22 cellular contexts compared by ENCODE assay signal in the genomic region with DNA sequence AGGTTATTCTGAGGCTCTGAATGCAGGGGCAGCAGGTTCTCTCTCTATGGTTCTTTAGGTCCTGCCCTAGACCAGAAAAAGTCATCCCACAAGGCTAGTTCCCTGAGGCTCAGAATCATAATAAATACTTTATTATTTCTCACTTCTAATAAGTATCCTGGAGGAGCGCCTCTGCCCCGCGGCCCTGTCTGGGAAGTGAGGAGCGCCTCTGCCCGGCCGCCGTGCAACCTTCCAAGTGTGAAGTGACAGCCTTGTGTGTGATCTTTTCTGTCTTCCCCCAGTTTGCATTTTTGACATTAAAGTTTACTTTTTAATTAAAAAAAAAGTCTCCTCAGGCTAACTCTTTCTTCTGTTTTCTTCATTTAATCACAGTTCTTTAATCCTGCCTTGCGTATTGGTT. TPM values are rescaled to one million over a fixed set of nuclear protein-coding genes. Genes with fewer than 3 reads are reported as not detected.
A peak's percentile ranks its signal among the peaks of the same experiment; 100 is the strongest.
DNase-seq lines count a peak whose midpoint lies in the region; ATAC-seq and TF ChIP-seq lines count a peak whose summit lies in the region.
"Had no signal": no experiment of that assay in that cellular context is flagged by ENCODE, and none has a peak within 500 bp of the region (broad histone marks: within the 10 kb centered on the region; RNA-seq: fewer than 3 reads in every experiment).

No MANE protein-coding gene starts in this region.

- H3K27ac Mint-ChIP-seq in memory B cell = peak overlapping the region; percentile 45
- H3K27ac Mint-ChIP-seq in stimulated activated naive B cell treated with anti-CD40 and anti-IgM and Interleukin-4, amounts not matched to agents 10 μg/mL and 1 μg/mL and 100 μg/mL, for 72 hours = peak overlapping the region; percentile 56
- H3K27ac Mint-ChIP-seq: CD4-positive, alpha-beta T cell had no signal

- H3K27me3 ChIP-seq in right atrium auricular region (no peaks in the 10 kb centered on the region), SU-DHL-6 (ENCODE audit: low read length) (no peaks in the 10 kb centered on the region), upper lobe of right lung (no peaks in the 10 kb centered on the region)
- H3K27me3 ChIP-seq: BE2C; BLaER1 treated with 17β-estradiol and CSF1 and Interleukin-3, amounts not matched to agents 10 nM and 100 nM had no signal

- H3K9me3 ChIP-seq in right atrium auricular region = no peaks in the 10 kb centered on the region
- H3K9me3 ChIP-seq in SU-DHL-6 (ENCODE audit: insufficient read depth, low read length) = no peaks in the 10 kb centered on the region
- no peaks in the 10 kb centered on the region for H3K9me3 ChIP-seq in upper lobe of right lung
- H3K9me3 ChIP-seq: BE2C had no signal

- no peaks in the 10 kb centered on the region for H3K9me3 Mint-ChIP-seq in memory B cell
- H3K9me3 Mint-ChIP-seq in stimulated activated naive B cell treated with anti-CD40 and anti-IgM and Interleukin-4, amounts not matched to agents 10 μg/mL and 1 μg/mL and 100 μg/mL, for 72 hours = peaks cover 0 to 2% of the 10 kb centered on the region in 2 donors
- H3K9me3 Mint-ChIP-seq: CD4-positive, alpha-beta T cell; CD8-positive, alpha-beta memory T cell had no signal

- no peaks in the 10 kb centered on the region for H3K4me1 ChIP-seq in right atrium auricular region
- peaks cover 6% of the 10 kb centered on the region for H3K4me1 ChIP-seq in upper lobe of right lung
- H3K4me1 ChIP-seq: BE2C had no signal

- H3K36me3 ChIP-seq in right atrium auricular region (no peaks in the 10 kb centered on the region), SU-DHL-6 (ENCODE audit: low read length) (peaks cover 53% of the 10 kb centered on the region), upper lobe of right lung (no peaks in the 10 kb centered on the region)
- H3K36me3 ChIP-seq: BE2C; BLaER1 treated with 17β-estradiol and CSF1 and Interleukin-3, amounts not matched to agents 10 nM and 100 nM had no signal

- no peak overlapping the region for H3K4me3 ChIP-seq in right atrium auricular region
- no peak overlapping the region for H3K4me3 ChIP-seq in SU-DHL-6 (ENCODE audit: insufficient read depth, low read length, poor library complexity, severe bottlenecking)
- no peak overlapping the region for H3K4me3 ChIP-seq in upper lobe of right lung
- H3K4me3 ChIP-seq: BLaER1 treated with 17β-estradiol and CSF1 and Interleukin-3, amounts not matched to agents 10 nM and 100 nM; GM12878; GM23248 had no signal

- peaks cover 41% of the 10 kb centered on the region for H3K36me3 Mint-ChIP-seq in memory B cell
- H3K36me3 Mint-ChIP-seq in stimulated activated naive B cell treated with anti-CD40 and anti-IgM and Interleukin-4, amounts not matched to agents 10 μg/mL and 1 μg/mL and 100 μg/mL, for 72 hours = peaks cover 13 to 26% of the 10 kb centered on the region in 2 donors

- H4K20me1 ChIP-seq in SU-DHL-6 (ENCODE audit: low read depth, low read length) = no peaks in the 10 kb centered on the region
- H4K20me1 ChIP-seq: BLaER1 treated with 17β-estradiol and CSF1 and Interleukin-3, amounts not matched to agents 10 nM and 100 nM had no signal

- H3F3A ChIP-seq in SU-DHL-6 (ENCODE audit: insufficient read depth) = peaks cover 39% of the 10 kb centered on the region

- peak; percentile 30 for DNase-seq in Right ventricle myocardium superior
- DNase-seq in right atrium auricular region (ENCODE audit: low spot score) = no peak
- DNase-seq in memory B cell (ENCODE audit: low spot score in 2 of 2) = no peak
- no peak for DNase-seq in stimulated activated naive B cell treated with anti-CD40 and anti-IgM and Interleukin-4, amounts not matched to agents 10 μg/mL and 1 μg/mL and 100 μg/mL, for 72 hours
- DNase-seq in upper lobe of right lung = no peak
- no peak for DNase-seq in NCI-H1417 treated with DMSO at 0.1 percent for 48 hours (lab: John Stamatoyannopoulos, UW)
- DNase-seq in NCI-H2227 (lab: John Stamatoyannopoulos, UW; ENCODE audit: unreplicated experiment) = no peak
- DNase-seq: BE2C; CD4-positive, alpha-beta T cell; CD8-positive, alpha-beta memory T cell; DMS 273 treated with DMSO at 0.1 percent for 48 hours; DMS79; EL; GDM1; GM23248; H7; HCEC 1CT had no signal

- H3K27ac ChIP-seq in right atrium auricular region (no peak overlapping the region), SU-DHL-6 (ENCODE audit: low read depth, low read length) (peak overlapping the region; percentile 19; the same call in 1 of the 2 replicates), upper lobe of right lung (no peak overlapping the region)
- H3K27ac ChIP-seq: 22Rv1, GM23248 had no signal

- H3K9me2 ChIP-seq in SU-DHL-6 (replicated peaks; ENCODE audit: insufficient read depth, low read length) = no peaks in the 10 kb centered on the region

- H3K79me2 ChIP-seq in SU-DHL-6 (ENCODE audit: insufficient read depth, low read length) = peaks cover 27% of the 10 kb centered on the region

- H3K9ac ChIP-seq in SU-DHL-6 (ENCODE audit: low read length) = no peak overlapping the region
- H3K9ac ChIP-seq: BLaER1 treated with 17β-estradiol and CSF1 and Interleukin-3, amounts not matched to agents 10 nM and 100 nM; GM23248 had no signal

- no peak overlapping the region for H3K4me3 Mint-ChIP-seq in memory B cell
- no peak overlapping the region for H3K4me3 Mint-ChIP-seq in stimulated activated naive B cell treated with anti-CD40 and anti-IgM and Interleukin-4, amounts not matched to agents 10 μg/mL and 1 μg/mL and 100 μg/mL, for 72 hours
- H3K4me3 Mint-ChIP-seq: CD14-positive monocyte; CD4-positive, alpha-beta T cell; CD8-positive, alpha-beta memory T cell had no signal

- no peaks in the 10 kb centered on the region for H3K27me3 Mint-ChIP-seq in memory B cell
- H3K27me3 Mint-ChIP-seq in stimulated activated naive B cell treated with anti-CD40 and anti-IgM and Interleukin-4, amounts not matched to agents 10 μg/mL and 1 μg/mL and 100 μg/mL, for 72 hours = no peaks in the 10 kb centered on the region
- H3K27me3 Mint-ChIP-seq: CD4-positive, alpha-beta T cell; CD8-positive, alpha-beta memory T cell had no signal

- intact Hi-C loops in Right ventricle myocardium superior (cut with DNase I) (no loop called here), upper lobe of right lung (cut with DNase I) (no loop called here)

- H3K4me2 ChIP-seq in SU-DHL-6 (ENCODE audit: low read depth, low read length, poor library complexity, severe bottlenecking) = no peak overlapping the region

- no peak for TF ChIP-seq CTCF in right atrium auricular region (IDR thresholded peaks at IDR 0.05)
- no peak for TF ChIP-seq CTCF in SU-DHL-6 (IDR thresholded peaks at IDR 0.05; ENCODE audit: insufficient read depth, low read length, poor library complexity, severe bottlenecking)
- no peak for TF ChIP-seq CTCF in upper lobe of right lung (IDR thresholded peaks at IDR 0.05)

- H3K4me1 Mint-ChIP-seq in memory B cell = peaks cover 40% of the 10 kb centered on the region
- H3K4me1 Mint-ChIP-seq in stimulated activated naive B cell treated with anti-CD40 and anti-IgM and Interleukin-4, amounts not matched to agents 10 μg/mL and 1 μg/mL and 100 μg/mL, for 72 hours = peaks cover 30 to 68% of the 10 kb centered on the region in 2 donors

- ATAC-seq in Right ventricle myocardium superior (ENCODE audit: poor library complexity) (no peak), memory B cell (ENCODE audit: low read depth) (no peak), upper lobe of right lung (no peak)
- no peak for ATAC-seq in stimulated activated naive B cell treated with anti-CD40 and anti-IgM and Interleukin-4, amounts not matched to agents 10 μg/mL and 1 μg/mL and 100 μg/mL, for 72 hours (replicated peaks)
- ATAC-seq: GM12878 had no signal

- H2AFZ ChIP-seq in SU-DHL-6 (ENCODE audit: low read depth, low read length, severe bottlenecking) = no peak overlapping the region
- H2AFZ ChIP-seq: GM23248 had no signal

RNA-seq across cellular contexts. Expression of a gene that starts 11.5 kb away (rescaled TPM):
- total RNA-seq in Right ventricle myocardium superior = 0.56 TPM
- not detected for total RNA-seq in right atrium auricular region
- 3.0 TPM for total RNA-seq in upper lobe of right lung

RNA-seq across cellular contexts. Expression of a gene that starts 55.4 kb away (rescaled TPM):
- total RNA-seq in Right ventricle myocardium superior (21.1 TPM), right atrium auricular region (10 to 100 TPM; 31.1 to 41.2 TPM), upper lobe of right lung (98.0 TPM)
